1 cellular context compared by ENCODE assay signal in the genomic region with DNA sequence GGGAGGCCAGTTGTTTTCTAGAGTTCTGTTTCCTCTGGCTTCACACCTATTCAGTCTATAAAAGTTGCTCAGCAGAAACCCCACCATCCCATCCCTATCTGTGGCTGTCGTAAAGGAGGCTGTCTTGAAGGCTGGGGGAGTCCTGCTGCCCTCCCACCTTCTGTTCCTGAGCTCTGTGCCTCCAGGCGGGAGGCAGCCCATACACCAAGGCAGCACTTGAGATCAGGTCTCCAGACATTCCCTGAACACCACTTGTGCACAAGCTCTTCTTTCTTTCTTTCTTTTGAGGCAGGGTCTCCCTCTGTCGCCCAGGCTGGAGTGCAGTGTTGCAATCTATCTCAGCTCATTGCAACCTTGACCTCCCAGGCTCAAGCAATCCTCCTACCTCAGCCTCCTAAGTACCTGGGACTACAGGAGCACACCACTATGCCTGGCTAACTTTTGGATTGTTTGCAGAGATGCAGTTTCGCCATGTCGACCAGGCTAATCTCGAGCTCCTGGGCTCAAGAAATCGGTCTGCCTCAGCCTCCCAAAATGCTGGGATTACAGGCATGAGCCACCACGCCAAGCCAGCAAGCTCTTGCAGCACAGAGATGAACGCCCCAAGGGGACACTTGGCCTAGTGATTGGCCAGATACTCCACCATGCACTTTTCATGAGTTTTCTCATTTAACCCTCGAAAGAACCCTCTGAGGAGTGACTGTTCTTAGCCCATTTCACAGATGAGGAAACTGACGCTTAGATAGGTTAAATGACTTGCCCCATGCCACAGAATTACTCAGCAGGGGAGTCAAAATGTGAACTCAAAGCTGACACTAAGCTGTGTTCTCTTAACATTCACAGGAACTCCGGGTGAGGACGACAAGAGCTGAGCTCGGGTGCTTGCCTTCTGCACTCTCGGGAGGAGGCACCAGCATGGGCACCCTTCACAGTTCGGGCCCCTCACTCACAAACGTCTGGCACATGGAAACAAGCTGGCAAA.
TF ChIP-seq lines count a peak whose summit lies in the region.

No MANE protein-coding gene starts in this region.

TF ChIP-seq in HepG2, 621 proteins besides CTCF, POLR2A, EP300 and RAD21 (continued from another document):
- TF ChIP-seq ZNF770 (CRISPR knock-in tag; IDR thresholded peaks at IDR 0.05) (peak; percentile 75), TBX2 (CRISPR knock-in tag; IDR thresholded peaks at IDR 0.05; ENCODE audit: borderline replicate concordance) (no peak), HMG20B (CRISPR knock-in tag; conservative IDR thresholded peaks at IDR 0.05) (no peak), ZNF296 (CRISPR knock-in tag; conservative IDR thresholded peaks at IDR 0.05) (no peak), ZNF672 (CRISPR knock-in tag; IDR thresholded peaks at IDR 0.05) (no peak), IKZF4 (CRISPR knock-in tag; IDR thresholded peaks at IDR 0.05; ENCODE audit: borderline replicate concordance, low read depth, not compliant biosample characterization) (no peak), ZNF629 (CRISPR knock-in tag; conservative IDR thresholded peaks at IDR 0.05) (peak; percentile 82)
